ENCODE assay signal across 10 cellular contexts in the genomic region with DNA sequence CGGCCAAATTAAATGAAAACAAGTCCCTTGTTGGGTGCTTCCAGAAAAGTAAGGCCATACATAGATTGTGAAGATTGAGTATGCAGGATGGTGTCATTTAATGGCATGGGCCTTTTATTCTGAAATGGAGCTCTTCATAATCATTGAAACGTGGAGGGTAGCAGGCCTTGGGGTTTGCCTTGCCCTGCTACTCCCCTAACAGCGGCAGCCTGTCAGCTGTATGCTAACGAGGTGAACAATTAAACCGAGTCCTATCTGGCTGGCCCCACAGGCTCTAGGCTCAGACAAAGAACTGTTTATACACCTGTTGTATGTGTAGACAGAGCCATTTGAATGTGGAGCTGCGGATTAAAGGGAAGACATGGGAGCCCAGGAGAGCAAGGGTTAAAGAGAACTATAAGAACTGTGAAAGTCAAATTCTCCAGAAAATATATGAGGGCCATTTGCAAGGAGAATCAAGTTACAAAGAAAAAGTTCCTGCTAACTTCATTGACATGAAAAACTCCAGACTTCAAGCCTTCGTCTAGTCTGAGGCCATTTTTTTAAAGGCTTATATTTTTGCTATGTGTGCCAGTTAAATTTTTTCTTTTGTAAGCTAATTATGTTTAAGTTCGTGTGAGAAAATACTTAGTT.
DNase-seq lines count a peak whose midpoint lies in the region; ATAC-seq and TF ChIP-seq lines count a peak whose summit lies in the region.
"Had no signal": no experiment of that assay in that cellular context is flagged by ENCODE, and none has a peak within 500 bp of the region (broad histone marks: within the 10 kb centered on the region; RNA-seq: fewer than 3 reads in every experiment).

No MANE protein-coding gene starts in this region.

- H2AFZ ChIP-seq in OCI-LY3 (ENCODE audit: low read depth, low read length): no peak overlapping the region
- H2AFZ ChIP-seq: parathyroid adenoma had no signal

- TF ChIP-seq CTCF in OCI-LY3 (IDR thresholded peaks at IDR 0.05; ENCODE audit: low read depth, low read length): no peak

- H3K4me3 ChIP-seq in OCI-LY3 (ENCODE audit: low read length): no peak overlapping the region

- no peaks in the 10 kb centered on the region for H3K27me3 ChIP-seq in OCI-LY3 (ENCODE audit: low read depth, low read length)

- peaks cover 23% of the 10 kb centered on the region for H3K36me3 ChIP-seq in OCI-LY3 (replicated peaks; ENCODE audit: low read depth, low read length)

- H3K4me2 ChIP-seq in OCI-LY3 (ENCODE audit: low read length): peak overlapping the region; percentile 27

- H3K9ac ChIP-seq in OCI-LY3 (ENCODE audit: low read length): no peak overlapping the region
- H3K9ac ChIP-seq: parathyroid adenoma had no signal

- H3K79me2 ChIP-seq in OCI-LY3 (ENCODE audit: low read length): no peaks in the 10 kb centered on the region
- H3K79me2 ChIP-seq: parathyroid adenoma had no signal

- H3K27ac ChIP-seq in OCI-LY3 (ENCODE audit: low read length): no peak overlapping the region
- H3K27ac ChIP-seq: parathyroid adenoma had no signal

- peaks cover 17% of the 10 kb centered on the region for H3K4me1 ChIP-seq in OCI-LY3 (ENCODE audit: low read length)
- H3K4me1 ChIP-seq: parathyroid adenoma had no signal

- ATAC-seq in HG02973 (IDR thresholded peaks at IDR 0.05; ENCODE audit: unreplicated experiment): no peak
- no peak for ATAC-seq in GM21723 (IDR thresholded peaks at IDR 0.05; ENCODE audit: unreplicated experiment)

- DNase-seq in D341Med (ENCODE audit: low spot score): peak; percentile 40
- DNase-seq in NCI-H1105 (lab: John Stamatoyannopoulos, UW): peak; percentile 100
- DNase-seq in islet precursor cell: peak; percentile 73
- DNase-seq in activated naive CD4-positive, alpha-beta T cell (lab: John Stamatoyannopoulos, UW): no peak
- no peak for DNase-seq in T-helper 9 cell
- DNase-seq: dermis blood vessel endothelial cell had no signal

- H4K20me1 ChIP-seq in OCI-LY3 (ENCODE audit: insufficient read depth, low read length): no peaks in the 10 kb centered on the region; the same call in 1 of the 2 replicates

- H3K9me3 ChIP-seq in OCI-LY3 (ENCODE audit: insufficient read depth, low read length): no peaks in the 10 kb centered on the region

Comparison
In these comparisons a context has a peak if more than half of its experiments do, and no peak if none do; other contexts are left out.
1. DNase-seq: peak in D341Med (single experiment), NCI-H1105 (single experiment) and islet precursor cell (single experiment); none in activated naive CD4-positive, alpha-beta T cell (0 of 4) and T-helper 9 cell (single experiment).